Comparison of ENCODE assay signal across 1 cellular context in genomic region chr12:106301241-106301610, GRCh38.
TF ChIP-seq lines count a peak whose summit lies in the region.

No MANE protein-coding gene starts in this region.

TF ChIP-seq in HepG2, 621 proteins besides CTCF, POLR2A, EP300 and RAD21:
- TF ChIP-seq DMTF1 (CRISPR knock-in tag; IDR thresholded peaks at IDR 0.05) (no peak), SMARCE1 (IDR thresholded peaks at IDR 0.05; ENCODE audit: borderline replicate concordance) (no peak), MYC (CRISPR knock-in tag; IDR thresholded peaks at IDR 0.05; ENCODE audit: borderline replicate concordance) (no peak), ZFP90 (CRISPR knock-in tag; IDR thresholded peaks at IDR 0.05; ENCODE audit: borderline replicate concordance) (no peak), TRIM24 (CRISPR knock-in tag; IDR thresholded peaks at IDR 0.05) (no peak), BHLHE40 (IDR thresholded peaks at IDR 0.05; ENCODE audit: low read length) (no peak), ZNF564 (CRISPR knock-in tag; IDR thresholded peaks at IDR 0.05) (no peak), ZBTB49 (CRISPR knock-in tag; IDR thresholded peaks at IDR 0.05; ENCODE audit: borderline replicate concordance) (no peak), ZNF768 (CRISPR knock-in tag; IDR thresholded peaks at IDR 0.05) (no peak), ZNF317 (CRISPR knock-in tag; IDR thresholded peaks at IDR 0.05) (no peak), ZBTB39 (CRISPR knock-in tag; IDR thresholded peaks at IDR 0.05) (no peak), ZNF777 (CRISPR knock-in tag; IDR thresholded peaks at IDR 0.05) (no peak), HOXA3 (CRISPR knock-in tag; IDR thresholded peaks at IDR 0.05) (no peak)
